In genomic region chr4:112167790-112168189, GRCh38 we compare ENCODE assay signal across 14 cellular contexts. TPM values are rescaled to one million over a fixed set of nuclear protein-coding genes. Genes with fewer than 3 reads are reported as not detected.
DNase-seq lines count a peak whose midpoint lies in the region; ATAC-seq and TF ChIP-seq lines count a peak whose summit lies in the region.
"Had no signal": no experiment of that assay in that cellular context is flagged by ENCODE, and none has a peak within 500 bp of the region (broad histone marks: within the 10 kb centered on the region; RNA-seq: fewer than 3 reads in every experiment).

No MANE protein-coding gene starts in this region.

- DNase-seq in activated CD4-positive, alpha-beta T cell treated with anti-CD3 and anti-CD28 coated beads for 36 hours = peak; percentile 30
- DNase-seq in activated CD4-positive, alpha-beta T cell treated with anti-CD3 and anti-CD28 coated beads for 4 hours = no peak
- DNase-seq in DND-41 (peak; percentile 65), RWPE2 (ENCODE audit: low spot score) (no peak), choroid plexus epithelial cell (ENCODE audit: low read depth) (peak; percentile 31), right atrium auricular region (ENCODE audit: low spot score) (no peak)
- DNase-seq: activated T-cell treated with anti-CD3 and anti-CD28 coated beads, Interleukin-2, amount 50 U/mL, for 24 hours; brain microvascular endothelial cell; KBM-7; NCI-H187 treated with DMSO at 0.1 percent for 48 hours had no signal

- H3K9me3 ChIP-seq in DND-41 (ENCODE audit: insufficient read depth, low read length, severe bottlenecking) (no peaks in the 10 kb centered on the region), RWPE2 (ENCODE audit: severe bottlenecking) (no peaks in the 10 kb centered on the region), right atrium auricular region (no peaks in the 10 kb centered on the region), gastroesophageal sphincter (no peaks in the 10 kb centered on the region)

- H2AFZ ChIP-seq in DND-41 (ENCODE audit: low read depth, low read length) = no peak overlapping the region
- H2AFZ ChIP-seq: GM23338 had no signal

- H3K36me3 Mint-ChIP-seq in activated CD4-positive, alpha-beta T cell treated with anti-CD3 and anti-CD28 coated beads for 36 hours (ENCODE audit: low read depth) = peaks cover 29% of the 10 kb centered on the region
- H3K36me3 Mint-ChIP-seq: mesothelial cell of epicardium had no signal

- TF ChIP-seq CTCF in DND-41 (IDR thresholded peaks at IDR 0.05; ENCODE audit: borderline replicate concordance, extremely low read depth, low read length, poor library complexity, severe bottlenecking) = no peak
- TF ChIP-seq CTCF in RWPE2 (IDR thresholded peaks at IDR 0.05; ENCODE audit: poor library complexity, severe bottlenecking) = no peak
- no peak for TF ChIP-seq CTCF in choroid plexus epithelial cell (conservative IDR thresholded peaks at IDR 0.05; ENCODE audit: low read depth, low read length)
- no peak for TF ChIP-seq CTCF in right atrium auricular region (IDR thresholded peaks at IDR 0.05)
- no peak for TF ChIP-seq CTCF in gastroesophageal sphincter (IDR thresholded peaks at IDR 0.05)

- H3K36me3 ChIP-seq in DND-41 (ENCODE audit: insufficient read depth, low read length) (no peaks in the 10 kb centered on the region), RWPE2 (ENCODE audit: low read depth) (0 out of 2 replicates have a peak, but pooled peaks cover 4% of the 10 kb centered on the region), right atrium auricular region (no peaks in the 10 kb centered on the region), gastroesophageal sphincter (no peaks in the 10 kb centered on the region)
- H3K36me3 ChIP-seq: brain microvascular endothelial cell had no signal

- H3K9me3 Mint-ChIP-seq in activated CD4-positive, alpha-beta T cell treated with anti-CD3 and anti-CD28 coated beads for 36 hours (ENCODE audit: low read depth) = no peaks in the 10 kb centered on the region
- H3K9me3 Mint-ChIP-seq: activated T-cell treated with anti-CD3 and anti-CD28 coated beads, Interleukin-2, amount 50 U/mL, for 24 hours had no signal

- no peak overlapping the region for H3K4me3 Mint-ChIP-seq in activated CD4-positive, alpha-beta T cell treated with anti-CD3 and anti-CD28 coated beads for 36 hours
- H3K4me3 Mint-ChIP-seq: activated T-cell treated with anti-CD3 and anti-CD28 coated beads, Interleukin-2, amount 50 U/mL, for 24 hours; GM23338; mesothelial cell of epicardium had no signal

- H3K27ac ChIP-seq in DND-41 (ENCODE audit: low read length) (no peak overlapping the region), RWPE2 (ENCODE audit: poor library complexity, severe bottlenecking) (peak overlapping the region; percentile 56), right atrium auricular region (no peak overlapping the region), gastroesophageal sphincter (no peak overlapping the region)
- H3K27ac ChIP-seq: brain microvascular endothelial cell had no signal

- H3K4me1 ChIP-seq in DND-41 (ENCODE audit: insufficient read depth, low read length) (peaks cover 42% of the 10 kb centered on the region), RWPE2 (ENCODE audit: insufficient read depth, poor library complexity, severe bottlenecking) (peaks cover 39% of the 10 kb centered on the region), right atrium auricular region (peaks cover 0 to 11% of the 10 kb centered on the region in 2 donors), gastroesophageal sphincter (no peaks in the 10 kb centered on the region)

- peak; percentile 81 for ATAC-seq in activated CD4-positive, alpha-beta T cell treated with anti-CD3 and anti-CD28 coated beads for 36 hours
- ATAC-seq in DND-41 (ENCODE audit: insufficient read depth, low read depth) (peak; percentile 95), RWPE2 (ENCODE audit: low read depth) (peak; percentile 89), HG02588 (IDR thresholded peaks at IDR 0.05; ENCODE audit: unreplicated experiment) (no peak), gastroesophageal sphincter (no peak)
- ATAC-seq: GM23338 had no signal

- H3K27me3 ChIP-seq in DND-41 (ENCODE audit: insufficient read depth, low read length, poor library complexity) (no peaks in the 10 kb centered on the region), RWPE2 (ENCODE audit: insufficient read depth, poor library complexity, severe bottlenecking) (no peaks in the 10 kb centered on the region), right atrium auricular region (no peaks in the 10 kb centered on the region), gastroesophageal sphincter (no peaks in the 10 kb centered on the region)
- H3K27me3 ChIP-seq: brain microvascular endothelial cell had no signal

- H4K20me1 ChIP-seq in DND-41 (ENCODE audit: insufficient read depth, low read length) = no peaks in the 10 kb centered on the region

- H3K79me2 ChIP-seq in DND-41 (ENCODE audit: insufficient read depth, low read length) = no peaks in the 10 kb centered on the region

- H3K4me3 ChIP-seq in DND-41 (ENCODE audit: low read depth in 1 of 2, low read length in 2 of 2) (no peak overlapping the region), RWPE2 (ENCODE audit: severe bottlenecking) (no peak overlapping the region), choroid plexus epithelial cell (ENCODE audit: low read depth, low read length) (no peak overlapping the region), right atrium auricular region (no peak overlapping the region), gastroesophageal sphincter (no peak overlapping the region)
- H3K4me3 ChIP-seq: GM23338 had no signal

- CTCF ChIA-PET in activated CD4-positive, alpha-beta T cell treated with anti-CD3 and anti-CD28 coated beads for 36 hours (lab: Charles Lee) = interaction anchor here (0.6 to 1.1 kb wide), 3 partner anchors 69 to 722 kb away, joined by 3 read pairs; no protein-coding TSS in a partner anchor

- no peak overlapping the region for H3K9ac ChIP-seq in DND-41 (ENCODE audit: low read depth, low read length)

- no peak overlapping the region for H3K4me2 ChIP-seq in DND-41 (ENCODE audit: insufficient read depth, low read length)
- H3K4me2 ChIP-seq: GM23338 had no signal

- peaks cover 35% of the 10 kb centered on the region for H3K4me1 Mint-ChIP-seq in activated CD4-positive, alpha-beta T cell treated with anti-CD3 and anti-CD28 coated beads for 36 hours
- H3K4me1 Mint-ChIP-seq: GM23338, mesothelial cell of epicardium had no signal

- POLR2A ChIA-PET in activated CD4-positive, alpha-beta T cell treated with anti-CD3 and anti-CD28 coated beads for 36 hours (lab: Charles Lee) = no interaction called here

- no peaks in the 10 kb centered on the region for H3K27me3 Mint-ChIP-seq in activated CD4-positive, alpha-beta T cell treated with anti-CD3 and anti-CD28 coated beads for 36 hours
- H3K27me3 Mint-ChIP-seq: activated T-cell treated with anti-CD3 and anti-CD28 coated beads, Interleukin-2, amount 50 U/mL, for 24 hours had no signal

- no peak for TF ChIP-seq EP300 in gastroesophageal sphincter (IDR thresholded peaks at IDR 0.05)

- no peak overlapping the region for H3K27ac Mint-ChIP-seq in activated CD4-positive, alpha-beta T cell treated with anti-CD3 and anti-CD28 coated beads for 36 hours
- H3K27ac Mint-ChIP-seq: GM23338, mesothelial cell of epicardium had no signal

- TF ChIP-seq POLR2A in gastroesophageal sphincter (IDR thresholded peaks at IDR 0.05) = no peak

- intact Hi-C loops in activated CD4-positive, alpha-beta T cell treated with anti-CD3 and anti-CD28 coated beads for 36 hours (cut with DNase I, micrococcal nuclease) = no loop called here

RNA-seq across cellular contexts. Expression of gene FAM241A, which starts 22.5 kb away (rescaled TPM):
- total RNA-seq in activated CD4-positive, alpha-beta T cell treated with anti-CD3 and anti-CD28 coated beads for 36 hours = 1 to 10 TPM; 3.2 to 3.5 TPM
- total RNA-seq in right atrium auricular region (1 to 10 TPM; 6.0 to 6.7 TPM), gastroesophageal sphincter (1 to 10 TPM; 4.3 to 8.1 (median 4.7) TPM)

Comparison
In these comparisons a context has a peak if more than half of its experiments do, and no peak if none do; other contexts are left out.
1. DNase-seq: peak in activated CD4-positive, alpha-beta T cell treated with anti-CD3 and anti-CD28 coated beads for 36 hours (single experiment), DND-41 (single experiment) and choroid plexus epithelial cell (single experiment); none in activated CD4-positive, alpha-beta T cell treated with anti-CD3 and anti-CD28 coated beads for 4 hours (0 of 2), RWPE2 (single experiment) and right atrium auricular region (single experiment).
2. ATAC-seq: peak in activated CD4-positive, alpha-beta T cell treated with anti-CD3 and anti-CD28 coated beads for 36 hours (single experiment), DND-41 (single experiment) and RWPE2 (single experiment); none in HG02588 (single experiment) and gastroesophageal sphincter (single experiment).